Comparison of ENCODE assay signal across 8 cellular contexts in the genomic region with DNA sequence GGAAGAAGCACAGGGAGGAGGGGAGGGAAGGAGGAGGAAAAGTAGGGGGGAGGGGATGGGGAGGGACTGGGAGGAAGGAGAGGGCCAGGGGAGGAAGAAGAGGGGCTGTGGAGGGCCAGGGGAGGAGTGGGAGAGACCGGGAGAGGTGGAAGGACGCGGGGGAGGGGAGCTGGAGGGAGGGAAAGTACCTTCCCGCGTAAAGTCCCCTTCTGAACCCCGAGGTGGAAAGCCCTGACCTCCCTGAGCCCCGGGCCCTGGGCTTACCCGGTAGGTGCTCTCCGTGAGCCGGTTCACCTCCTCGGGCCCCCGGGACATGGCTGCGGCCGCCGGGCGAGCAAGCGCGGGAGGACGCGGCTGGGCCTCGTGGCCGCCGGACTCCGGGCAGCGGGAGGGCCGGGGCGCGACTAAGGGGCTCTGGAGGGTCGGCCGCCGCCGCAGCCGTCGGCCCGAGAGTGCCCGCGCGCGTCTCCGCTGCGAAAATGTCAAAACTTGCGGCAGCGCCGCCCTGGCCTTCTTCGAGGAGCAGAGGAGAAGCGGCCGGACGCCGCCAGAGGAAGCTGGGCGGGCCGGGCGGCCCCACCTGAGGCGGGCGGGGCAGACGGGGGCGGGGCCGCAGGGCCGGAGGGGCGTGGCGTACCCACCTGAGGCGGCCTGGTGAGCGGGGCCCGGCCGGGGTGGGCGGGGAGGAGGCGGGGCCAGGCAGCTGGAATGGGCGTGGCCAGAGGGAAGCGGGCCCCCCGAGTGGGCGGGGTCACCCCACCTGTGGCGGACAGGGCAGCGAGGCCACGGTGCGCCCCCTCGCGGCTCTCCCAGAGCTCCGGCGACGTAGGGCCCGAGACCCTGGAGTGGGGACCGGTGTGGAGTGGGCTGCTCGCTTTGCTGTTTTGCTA. TPM values are rescaled to one million over a fixed set of nuclear protein-coding genes. Genes with fewer than 3 reads are reported as not detected.
DNase-seq lines count a peak whose midpoint lies in the region; ATAC-seq, FAIRE-seq and TF ChIP-seq lines count a peak whose summit lies in the region.

A gene with protein sequence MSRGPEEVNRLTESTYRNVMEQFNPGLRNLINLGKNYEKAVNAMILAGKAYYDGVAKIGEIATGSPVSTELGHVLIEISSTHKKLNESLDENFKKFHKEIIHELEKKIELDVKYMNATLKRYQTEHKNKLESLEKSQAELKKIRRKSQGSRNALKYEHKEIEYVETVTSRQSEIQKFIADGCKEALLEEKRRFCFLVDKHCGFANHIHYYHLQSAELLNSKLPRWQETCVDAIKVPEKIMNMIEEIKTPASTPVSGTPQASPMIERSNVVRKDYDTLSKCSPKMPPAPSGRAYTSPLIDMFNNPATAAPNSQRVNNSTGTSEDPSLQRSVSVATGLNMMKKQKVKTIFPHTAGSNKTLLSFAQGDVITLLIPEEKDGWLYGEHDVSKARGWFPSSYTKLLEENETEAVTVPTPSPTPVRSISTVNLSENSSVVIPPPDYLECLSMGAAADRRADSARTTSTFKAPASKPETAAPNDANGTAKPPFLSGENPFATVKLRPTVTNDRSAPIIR (minus strand): TSS at position 553 of the 890 bp plus-strand sequence. CDS start 238 bp downstream, at position 315.

- H3K27me3 ChIP-seq in endothelial cell of umbilical vein (ENCODE audit: control insufficient read depth in 2 of 2, insufficient read depth in 2 of 2, low read length in 2 of 2) (peaks cover 6 to 10% of the 10 kb centered on the region in 2 experiments), muscle layer of duodenum (ENCODE audit: low read depth, low read length) (no peaks in the 10 kb centered on the region)

- no peaks in the 10 kb centered on the region for H3K36me3 Mint-ChIP-seq in activated CD8-positive, alpha-beta memory T cell treated with anti-CD3 and anti-CD28 coated beads, Interleukin-2, amount 10 ng/mL, durations not matched to agents 7 days and 5 days

- H2AFZ ChIP-seq in endothelial cell of umbilical vein (ENCODE audit: low read depth, low read length) = peak within 1 kb of the TSS; percentile 84

- peak; percentile 85 for ATAC-seq in GM19397 (IDR thresholded peaks at IDR 0.05; ENCODE audit: unreplicated experiment)
- peak; percentile 83 for ATAC-seq in HG03520 (IDR thresholded peaks at IDR 0.05; ENCODE audit: unreplicated experiment)
- peak; percentile 94 for ATAC-seq in activated CD8-positive, alpha-beta memory T cell treated with anti-CD3 and anti-CD28 coated beads, Interleukin-2, amount 10 ng/mL, durations not matched to agents 7 days and 5 days

- dilution Hi-C loops in endothelial cell of umbilical vein (cut with MboI; ENCODE audit: extremely low pct_ligation_motif_present, low sequenced_read_pairs) = no loop called here

- no TSS peak for BruUV-seq in endothelial cell of umbilical vein (replicated peaks; lab: Mats Ljungman, UMichigan)

- no peaks in the 10 kb centered on the region for H3K79me2 ChIP-seq in endothelial cell of umbilical vein (ENCODE audit: control insufficient read depth, insufficient read depth, low read length)

- H3K4me1 ChIP-seq in endothelial cell of umbilical vein (ENCODE audit: control insufficient read depth, extremely low read depth, insufficient read depth, low read length) (no peaks in the 10 kb centered on the region), muscle layer of duodenum (ENCODE audit: control insufficient read depth in 1 of 2, insufficient read depth in 2 of 2, low read length in 2 of 2) (peaks cover 0 to 16% of the 10 kb centered on the region in 2 donors)

- H3K9me3 Mint-ChIP-seq in activated CD8-positive, alpha-beta memory T cell treated with anti-CD3 and anti-CD28 coated beads, Interleukin-2, amount 10 ng/mL, durations not matched to agents 7 days and 5 days (ENCODE audit: low read depth) = no peaks in the 10 kb centered on the region

- H3K27ac Mint-ChIP-seq in activated CD8-positive, alpha-beta memory T cell treated with anti-CD3 and anti-CD28 coated beads, Interleukin-2, amount 10 ng/mL, durations not matched to agents 7 days and 5 days = no peak within 1 kb of the TSS

- peak within 1 kb of the TSS; percentile 72 for H3K4me2 ChIP-seq in endothelial cell of umbilical vein (ENCODE audit: insufficient read depth, low read length)

- FAIRE-seq in endothelial cell of umbilical vein (lab: Jason Lieb, UNC) = peak; percentile 46

- CTCF ChIA-PET in activated CD8-positive, alpha-beta memory T cell treated with anti-CD3 and anti-CD28 coated beads, Interleukin-2, amount 10 ng/mL, durations not matched to agents 7 days and 5 days (lab: Charles Lee) = interaction anchor here (0.9 to 2.0 kb wide), 10 partner anchors 16 to 380 kb away, joined by 3 to 7 read pairs (median 4); a partner anchor contains a TSS
- CTCF ChIA-PET in endothelial cell of umbilical vein (lab: Charles Lee) = interaction anchor here (0.6 to 2.4 kb wide), 22 partner anchors 8 to 413 kb away, joined by 3 to 12 read pairs (median 4); a partner anchor contains a TSS

- H4K20me1 ChIP-seq in endothelial cell of umbilical vein (replicated peaks; ENCODE audit: control insufficient read depth, extremely low read depth, insufficient read depth, low read length) = no peaks in the 10 kb centered on the region

- intact Hi-C loops in endothelial cell of umbilical vein (cut with micrococcal nuclease) = loop anchor here (1.0 to 5.0 kb wide), 8 partner anchors 19 to 378 kb away; a partner anchor contains a TSS

- H3K9me3 ChIP-seq in endothelial cell of umbilical vein (replicated peaks; ENCODE audit: control insufficient read depth, insufficient read depth, low read length) (no peaks in the 10 kb centered on the region), muscle layer of duodenum (ENCODE audit: control insufficient read depth in 1 of 2, low read length in 2 of 2) (no peaks in the 10 kb centered on the region)

- peaks cover 28% of the 10 kb centered on the region for H3K27me3 Mint-ChIP-seq in activated CD8-positive, alpha-beta memory T cell treated with anti-CD3 and anti-CD28 coated beads, Interleukin-2, amount 10 ng/mL, durations not matched to agents 7 days and 5 days

- H3K27ac ChIP-seq in C4-2B = peak within 1 kb of the TSS; percentile 91
- no peak within 1 kb of the TSS for H3K27ac ChIP-seq in endothelial cell of umbilical vein (ENCODE audit: insufficient read depth, low read depth, low read length)
- peak within 1 kb of the TSS; percentile 77 for H3K27ac ChIP-seq in muscle layer of duodenum (ENCODE audit: low read length)

- H3K9me1 ChIP-seq in endothelial cell of umbilical vein (replicated peaks; ENCODE audit: control insufficient read depth, extremely low read depth, insufficient read depth, low read length) = no peaks in the 10 kb centered on the region

- peak within 1 kb of the TSS; percentile 3 for H3K9ac ChIP-seq in endothelial cell of umbilical vein (replicated peaks; ENCODE audit: extremely low read depth, insufficient read depth, low read length)

- POLR2A ChIA-PET in endothelial cell of umbilical vein (lab: Charles Lee) = interaction anchor here (0.7 kb wide), 1 partner anchor 105 kb away, joined by 4 read pairs; no protein-coding TSS in a partner anchor

- peak; percentile 92 for DNase-seq in NCI-H748 (lab: John Stamatoyannopoulos, UW; ENCODE audit: unreplicated experiment)
- peak; percentile 85 for DNase-seq in activated CD8-positive, alpha-beta memory T cell treated with anti-CD3 and anti-CD28 coated beads, Interleukin-2, amount 10 ng/mL, durations not matched to agents 7 days and 5 days
- DNase-seq in endothelial cell of umbilical vein (ENCODE audit: low read depth, low spot score) = peak; percentile 60
- DNase-seq in stimulated activated CD8-positive, alpha-beta memory T cell treated with anti-CD3 and anti-CD28 coated beads, Interleukin-7, amount 100 ng/mL, for 48 hours (ENCODE audit: extremely low read depth in 1 of 2, low read depth in 1 of 2) = peak; percentile 66 to 71

- no peak for TF ChIP-seq POLR2A in endothelial cell of umbilical vein (IDR thresholded peaks at IDR 0.05; ENCODE audit: low read depth, low read length)

- peaks cover 3% of the 10 kb centered on the region for H3K4me1 Mint-ChIP-seq in activated CD8-positive, alpha-beta memory T cell treated with anti-CD3 and anti-CD28 coated beads, Interleukin-2, amount 10 ng/mL, durations not matched to agents 7 days and 5 days

- H3K4me3 Mint-ChIP-seq in activated CD8-positive, alpha-beta memory T cell treated with anti-CD3 and anti-CD28 coated beads, Interleukin-2, amount 10 ng/mL, durations not matched to agents 7 days and 5 days = peak within 1 kb of the TSS; percentile 37

- H3K4me3 ChIP-seq in endothelial cell of umbilical vein (replicated peaks in 1 of 3; ENCODE audit: insufficient read depth in 1 of 3, low read depth in 1 of 3, low read length in 3 of 3) (peak within 1 kb of the TSS; percentile 32 to 36 (median 35)), muscle layer of duodenum (ENCODE audit: low read depth in 1 of 2, low read length in 2 of 2) (peak within 1 kb of the TSS; percentile 68)

- H3K36me3 ChIP-seq in endothelial cell of umbilical vein (ENCODE audit: control insufficient read depth in 2 of 2, extremely low read depth in 1 of 2, insufficient read depth in 2 of 2, low read length in 2 of 2) = no peaks in the 10 kb centered on the region
- H3K36me3 ChIP-seq in muscle layer of duodenum (ENCODE audit: control insufficient read depth in 1 of 2, insufficient read depth in 2 of 2, low read length in 2 of 2) = no peaks in the 10 kb centered on the region

- TF ChIP-seq CTCF in C4-2B (conservative IDR thresholded peaks at IDR 0.05) (peak; percentile 97), endothelial cell of umbilical vein (IDR thresholded peaks at IDR 0.05; ENCODE audit: extremely low read depth in 1 of 2, insufficient read depth in 1 of 2, low read depth in 1 of 2, low read length in 2 of 2) (peak; percentile 43 to 79)

TF ChIP-seq in endothelial cell of umbilical vein, 7 proteins besides CTCF, POLR2A, EP300 and RAD21 (continues in another document):
- TF ChIP-seq FOS (IDR thresholded peaks at IDR 0.05; ENCODE audit: borderline replicate concordance, insufficient read depth, low read length) (no peak), MYC (IDR thresholded peaks at IDR 0.05; ENCODE audit: low read depth, low read length) (no peak)
- TF ChIP-seq, protein P1, sequence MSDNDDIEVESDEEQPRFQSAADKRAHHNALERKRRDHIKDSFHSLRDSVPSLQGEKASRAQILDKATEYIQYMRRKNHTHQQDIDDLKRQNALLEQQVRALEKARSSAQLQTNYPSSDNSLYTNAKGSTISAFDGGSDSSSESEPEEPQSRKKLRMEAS (IDR thresholded peaks at IDR 0.05; ENCODE audit: insufficient read depth, insufficient read length) = no peak

RNA-seq across cellular contexts. Expression of the gene that starts here (rescaled TPM):
- 1 to 10 TPM; 1.1 to 1.4 TPM for total RNA-seq in activated CD8-positive, alpha-beta memory T cell treated with anti-CD3 and anti-CD28 coated beads, Interleukin-2, amount 10 ng/mL, durations not matched to agents 7 days and 5 days
- 1.1 and 1.2 TPM in 2 replicates for total RNA-seq in endothelial cell of umbilical vein
- polyA plus RNA-seq in endothelial cell of umbilical vein = 0.32 and 0.35 TPM in 2 replicates
- polyA plus RNA-seq in endothelial cell of umbilical vein (2011; cell fraction: cytosol; rRNA removed) = 0.44 and 0.49 TPM in 2 replicates
- 0.66 and 0.78 TPM in 2 replicates for polyA plus RNA-seq in endothelial cell of umbilical vein (2011; cell fraction: nucleus; rRNA removed)
- polyA plus RNA-seq in endothelial cell of umbilical vein (2012) = 1.5 and 1.7 TPM in 2 replicates
- polyA minus RNA-seq in endothelial cell of umbilical vein = 0.49 and 0.64 TPM in 2 replicates
- polyA minus RNA-seq in endothelial cell of umbilical vein (2011; cell fraction: cytosol; rRNA and poly(A)+ RNA removed) = 10.0 TPM
- polyA minus RNA-seq in endothelial cell of umbilical vein (2011; cell fraction: nucleus; rRNA and poly(A)+ RNA removed) = 0.34 TPM in 2 replicates
